Comparison of ENCODE assay signal across 15 cellular contexts in genomic region chr1:94754570-94754969, GRCh38.
DNase-seq lines count a peak whose midpoint lies in the region; ATAC-seq and TF ChIP-seq lines count a peak whose summit lies in the region.
"Had no signal": no experiment of that assay in that cellular context is flagged by ENCODE, and none has a peak within 500 bp of the region (broad histone marks: within the 10 kb centered on the region; RNA-seq: fewer than 3 reads in every experiment).

No MANE protein-coding gene starts in this region.

- intact Hi-C loops in adrenal gland (cut with DNase I) (no loop called here), left ventricle myocardium superior (cut with micrococcal nuclease) (no loop called here)

- CTCF ChIA-PET in AG04450 (lab: Charles Lee): interaction anchor here (1.7 kb wide), 1 partner anchor 11 kb away, joined by 4 read pairs; no protein-coding TSS in a partner anchor

- TF ChIP-seq POLR2A in adrenal gland (IDR thresholded peaks at IDR 0.05): no peak

- H3K4me3 ChIP-seq in AG04450 (ENCODE audit: low read depth, low read length): no peak overlapping the region
- no peak overlapping the region for H3K4me3 ChIP-seq in adrenal gland

- no peak overlapping the region for H3K4me3 Mint-ChIP-seq in osteocyte (ENCODE audit: unreplicated experiment)
- H3K4me3 Mint-ChIP-seq: IgD-negative memory B cell, natural killer cell had no signal

- H3K27me3 ChIP-seq in AG04450 (ENCODE audit: control insufficient read depth, insufficient read depth, low read length): no peaks in the 10 kb centered on the region
- no peaks in the 10 kb centered on the region for H3K27me3 ChIP-seq in adrenal gland
- H3K27me3 ChIP-seq: BE2C had no signal

- peaks cover 2% of the 10 kb centered on the region for H3K36me3 Mint-ChIP-seq in osteocyte (ENCODE audit: unreplicated experiment)
- H3K36me3 Mint-ChIP-seq: IgD-negative memory B cell, natural killer cell had no signal

- POLR2A ChIA-PET in AG04450 (lab: Yijun Ruan, JAX): interaction anchor here (1.2 kb wide), 1 partner anchor 29 kb away, joined by 3 read pairs; no protein-coding TSS in a partner anchor

- peak overlapping the region; percentile 82 for H3K27ac Mint-ChIP-seq in osteocyte (ENCODE audit: unreplicated experiment)
- H3K27ac Mint-ChIP-seq: IgD-negative memory B cell, natural killer cell had no signal

- no peaks in the 10 kb centered on the region for H3K36me3 ChIP-seq in adrenal gland (replicated peaks in 1 of 2)
- H3K36me3 ChIP-seq: BE2C had no signal

- H3K27me3 Mint-ChIP-seq in osteocyte (ENCODE audit: unreplicated experiment): no peaks in the 10 kb centered on the region

- H3K27ac ChIP-seq in AG04450 (ENCODE audit: low read depth, low read length) (peak overlapping the region; percentile 57), adrenal gland (peak overlapping the region in 3 of 5 donors; percentile 53 to 80 (median 61))

- no peak for TF ChIP-seq CTCF in AG04450 (IDR thresholded peaks at IDR 0.05; ENCODE audit: low read depth, low read length)
- no peak for TF ChIP-seq CTCF in adrenal gland (IDR thresholded peaks at IDR 0.05)
- TF ChIP-seq CTCF in osteocyte (IDR thresholded peaks at IDR 0.05): no peak

- peak; percentile 31 for ATAC-seq in left ventricle myocardium superior
- no peak for ATAC-seq in HG02938 (IDR thresholded peaks at IDR 0.05; ENCODE audit: unreplicated experiment)
- ATAC-seq: natural killer cell had no signal

- 58 to 82% (median 71%) methylated on average over 4 of the region's 4 CpGs for WGBS in adrenal gland, 4 donors

- H3K4me1 ChIP-seq in adrenal gland (replicated peaks in 1 of 2): peaks cover 28 to 43% of the 10 kb centered on the region in 2 donors

- peaks cover 44% of the 10 kb centered on the region for H3K4me1 Mint-ChIP-seq in osteocyte (ENCODE audit: unreplicated experiment)
- H3K4me1 Mint-ChIP-seq: natural killer cell had no signal

- DNase-seq in AG04450 (ENCODE audit: low read depth, low spot score): no peak
- DNase-seq in adrenal gland: no peak
- DNase-seq in left ventricle myocardium superior: no peak
- no peak for DNase-seq in osteocyte (ENCODE audit: extremely low spot score, unreplicated experiment)
- DNase-seq in SIG-M5 (lab: John Stamatoyannopoulos, UW): no peak
- DNase-seq in NCI-H1436 treated with DMSO at 0.1 percent for 48 hours (lab: John Stamatoyannopoulos, UW): no peak
- no peak for DNase-seq in activated gamma-delta T cell treated with Interleukin-2 at 50 U/mL for 16 hours
- DNase-seq: activated effector memory CD4-positive, alpha-beta T cell treated with anti-CD3 and anti-CD28 coated beads, Interleukin-2, amount 50 U/mL, for 16 hours; BE2C; COR-L47; natural killer cell; NCI-H1436; stimulated activated naive CD4-positive, alpha-beta T cell treated with Interleukin-2 at 50 U/mL for 16 hours had no signal

- H3K9me3 ChIP-seq in AG04450 (ENCODE audit: control insufficient read depth, insufficient read depth, low read length): peaks cover 3% of the 10 kb centered on the region; the same call in 1 of the 2 replicates
- no peaks in the 10 kb centered on the region for H3K9me3 ChIP-seq in adrenal gland (replicated peaks in 1 of 3)
- H3K9me3 ChIP-seq: BE2C had no signal

- peaks cover 4% of the 10 kb centered on the region for H3K9me3 Mint-ChIP-seq in osteocyte (ENCODE audit: unreplicated experiment)
